In genomic region chr4:77862478-77863216, GRCh38 we compare ENCODE assay signal across 8 cellular contexts. TPM values are rescaled to one million over a fixed set of nuclear protein-coding genes. Genes with fewer than 3 reads are reported as not detected.
A peak's percentile ranks its signal among the peaks of the same experiment; 100 is the strongest.
DNase-seq lines count a peak whose midpoint lies in the region; ATAC-seq, FAIRE-seq and TF ChIP-seq lines count a peak whose summit lies in the region.

Gene MRPL1 (plus strand): TSS chr4:77862830. CDS start chr4:77862849, 19 bp downstream.

- H4K20me1 ChIP-seq in hepatocyte (ENCODE audit: insufficient read depth, poor library complexity, severe bottlenecking), result no peaks in the 10 kb centered on the region

- peak; percentile 86 to 93 for DNase-seq in NCI-H2081 (lab: John Stamatoyannopoulos, UW)
- DNase-seq in T1000 (lab: John Stamatoyannopoulos, UW), result peak; percentile 81
- DNase-seq in astrocyte of the hippocampus (ENCODE audit: low read depth, low spot score), result peak; percentile 96
- DNase-seq in hepatocyte (ENCODE audit: low spot score), result peak; percentile 95
- peak; percentile 93 for DNase-seq in retina
- no peak for DNase-seq in D721Med (ENCODE audit: insufficient read length, low spot score)

- H3K4me2 ChIP-seq in hepatocyte, result peak within 1 kb of the TSS; percentile 83

- H3K9me3 ChIP-seq in hepatocyte (ENCODE audit: low read depth), result no peaks in the 10 kb centered on the region

- no peak for FAIRE-seq in D721Med (lab: Jason Lieb, UNC)

- WGBS in hepatocyte (ENCODE audit: low lambda C conversion rate, missing lambda C conversion rate), result 1% methylated on average over 33 of the region's 33 CpGs

- H2AFZ ChIP-seq in hepatocyte, result peak within 1 kb of the TSS; percentile 79

- H3K9me2 ChIP-seq in hepatocyte (replicated peaks; ENCODE audit: insufficient read depth), result no peaks in the 10 kb centered on the region

- peaks cover 42% of the 10 kb centered on the region for H3K79me2 ChIP-seq in hepatocyte

- H3K4me3 ChIP-seq in hepatocyte, result peak within 1 kb of the TSS; percentile 69

- H3K27me3 ChIP-seq in hepatocyte, result no peaks in the 10 kb centered on the region

- ATAC-seq in GM18508 (IDR thresholded peaks at IDR 0.05; ENCODE audit: insufficient read depth, unreplicated experiment) (peak; percentile 79), HG03025 (IDR thresholded peaks at IDR 0.05; ENCODE audit: low FRiP score, unreplicated experiment) (peak; percentile 90)

- peak within 1 kb of the TSS; percentile 98 for H3K27ac ChIP-seq in hepatocyte

- no peaks in the 10 kb centered on the region for H3K36me3 ChIP-seq in hepatocyte (replicated peaks; ENCODE audit: insufficient read depth, low read depth)

- no peak for TF ChIP-seq CTCF in hepatocyte (IDR thresholded peaks at IDR 0.05; ENCODE audit: poor library complexity)
- TF ChIP-seq CTCF in D721Med (IDR thresholded peaks at IDR 0.05; ENCODE audit: insufficient read depth, missing control alignments), result no peak

- peaks cover 7% of the 10 kb centered on the region for H3K4me1 ChIP-seq in hepatocyte (ENCODE audit: insufficient read depth)

RNA-seq across cellular contexts. Expression of gene MRPL1, which starts in this region (rescaled TPM):
- total RNA-seq in hepatocyte, result 27.2 and 32.3 TPM in 2 replicates
- 19.6 and 22.5 TPM in 2 replicates for polyA plus RNA-seq in hepatocyte
